Comparison of ENCODE assay signal across 1 cellular context in the genomic region with DNA sequence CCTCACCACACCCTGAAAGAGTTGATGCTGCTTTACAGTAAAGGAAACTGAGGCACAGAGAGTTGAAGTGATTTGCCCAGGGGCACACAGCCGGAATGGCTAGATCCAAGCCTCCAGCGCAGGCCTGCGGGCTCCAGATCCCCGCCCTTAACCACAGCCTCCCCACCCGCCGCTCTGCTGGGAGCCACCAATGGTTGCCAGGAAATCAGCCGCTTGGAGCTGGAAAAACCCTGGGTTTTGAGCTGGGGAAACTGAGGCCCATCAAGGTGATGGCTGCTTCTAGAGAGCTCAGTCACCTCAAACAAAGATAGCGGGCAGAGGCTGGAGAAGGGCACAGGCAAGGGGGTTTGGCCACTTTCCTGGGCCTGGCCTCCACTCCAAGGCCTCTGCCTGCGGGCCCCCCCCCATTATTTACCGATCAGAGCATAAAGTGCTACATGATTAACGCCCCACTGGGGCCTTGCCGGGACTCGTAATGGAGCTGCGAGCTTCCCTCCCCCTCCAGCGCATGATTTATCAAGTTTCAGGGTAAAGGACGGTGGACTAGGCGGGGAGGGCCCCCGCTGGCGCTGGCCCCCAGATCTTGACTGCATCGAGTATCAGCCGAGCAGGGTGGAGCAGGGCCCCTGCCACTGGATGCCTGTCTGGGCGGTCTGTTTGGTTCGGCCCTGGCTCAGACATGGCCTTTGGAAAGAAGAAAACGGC.
TF ChIP-seq lines count a peak whose summit lies in the region.

No MANE protein-coding gene starts in this region.

TF ChIP-seq in K562, 482 proteins besides CTCF, POLR2A, EP300 and RAD21 (continued from another document):
- TF ChIP-seq ZNF407 (IDR thresholded peaks at IDR 0.05; ENCODE audit: low read depth) = peak; percentile 36; the same call in 1 of the 2 replicates
- TF ChIP-seq SMARCA4 (IDR thresholded peaks at IDR 0.05) = 0 out of 2 replicates have a peak, but pooled peaks have one; percentile 8
- TF ChIP-seq EZH2 (IDR thresholded peaks at IDR 0.05; ENCODE audit: borderline replicate concordance, low read depth, low read length) = no peak
- TF ChIP-seq ZNF77 (CRISPR knock-in tag; IDR thresholded peaks at IDR 0.05) = no peak
- peak; percentile 16; the same call in 1 of the 2 replicates for TF ChIP-seq CXXC5 (CRISPR knock-in tag; IDR thresholded peaks at IDR 0.05)
- no peak for TF ChIP-seq MAFF (IDR thresholded peaks at IDR 0.05; ENCODE audit: low read length)
- no peak for TF ChIP-seq ZNF518B (CRISPR knock-in tag; IDR thresholded peaks at IDR 0.05)
- peak; percentile 58 for TF ChIP-seq MEIS2 (IDR thresholded peaks at IDR 0.05; ENCODE audit: partially characterized antibody)
- TF ChIP-seq NCOA2 (IDR thresholded peaks at IDR 0.05; ENCODE audit: partially characterized antibody in 2 of 2) = no peak
- peak; percentile 41 for TF ChIP-seq RBBP5 (IDR thresholded peaks at IDR 0.05; ENCODE audit: borderline replicate concordance, insufficient read depth, low read length, poor library complexity, severe bottlenecking)
- TF ChIP-seq MEF2A (IDR thresholded peaks at IDR 0.05; ENCODE audit: control insufficient read depth, low read depth, low read length) = no peak
- TF ChIP-seq LCOR (CRISPR knock-in tag; IDR thresholded peaks at IDR 0.05) = no peak
- TF ChIP-seq, protein P1, sequence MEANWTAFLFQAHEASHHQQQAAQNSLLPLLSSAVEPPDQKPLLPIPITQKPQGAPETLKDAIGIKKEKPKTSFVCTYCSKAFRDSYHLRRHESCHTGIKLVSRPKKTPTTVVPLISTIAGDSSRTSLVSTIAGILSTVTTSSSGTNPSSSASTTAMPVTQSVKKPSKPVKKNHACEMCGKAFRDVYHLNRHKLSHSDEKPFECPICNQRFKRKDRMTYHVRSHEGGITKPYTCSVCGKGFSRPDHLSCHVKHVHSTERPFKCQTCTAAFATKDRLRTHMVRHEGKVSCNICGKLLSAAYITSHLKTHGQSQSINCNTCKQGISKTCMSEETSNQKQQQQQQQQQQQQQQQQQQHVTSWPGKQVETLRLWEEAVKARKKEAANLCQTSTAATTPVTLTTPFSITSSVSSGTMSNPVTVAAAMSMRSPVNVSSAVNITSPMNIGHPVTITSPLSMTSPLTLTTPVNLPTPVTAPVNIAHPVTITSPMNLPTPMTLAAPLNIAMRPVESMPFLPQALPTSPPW (CRISPR knock-in tag; IDR thresholded peaks at IDR 0.05) = peak; percentile 68
- TF ChIP-seq, protein P2, sequence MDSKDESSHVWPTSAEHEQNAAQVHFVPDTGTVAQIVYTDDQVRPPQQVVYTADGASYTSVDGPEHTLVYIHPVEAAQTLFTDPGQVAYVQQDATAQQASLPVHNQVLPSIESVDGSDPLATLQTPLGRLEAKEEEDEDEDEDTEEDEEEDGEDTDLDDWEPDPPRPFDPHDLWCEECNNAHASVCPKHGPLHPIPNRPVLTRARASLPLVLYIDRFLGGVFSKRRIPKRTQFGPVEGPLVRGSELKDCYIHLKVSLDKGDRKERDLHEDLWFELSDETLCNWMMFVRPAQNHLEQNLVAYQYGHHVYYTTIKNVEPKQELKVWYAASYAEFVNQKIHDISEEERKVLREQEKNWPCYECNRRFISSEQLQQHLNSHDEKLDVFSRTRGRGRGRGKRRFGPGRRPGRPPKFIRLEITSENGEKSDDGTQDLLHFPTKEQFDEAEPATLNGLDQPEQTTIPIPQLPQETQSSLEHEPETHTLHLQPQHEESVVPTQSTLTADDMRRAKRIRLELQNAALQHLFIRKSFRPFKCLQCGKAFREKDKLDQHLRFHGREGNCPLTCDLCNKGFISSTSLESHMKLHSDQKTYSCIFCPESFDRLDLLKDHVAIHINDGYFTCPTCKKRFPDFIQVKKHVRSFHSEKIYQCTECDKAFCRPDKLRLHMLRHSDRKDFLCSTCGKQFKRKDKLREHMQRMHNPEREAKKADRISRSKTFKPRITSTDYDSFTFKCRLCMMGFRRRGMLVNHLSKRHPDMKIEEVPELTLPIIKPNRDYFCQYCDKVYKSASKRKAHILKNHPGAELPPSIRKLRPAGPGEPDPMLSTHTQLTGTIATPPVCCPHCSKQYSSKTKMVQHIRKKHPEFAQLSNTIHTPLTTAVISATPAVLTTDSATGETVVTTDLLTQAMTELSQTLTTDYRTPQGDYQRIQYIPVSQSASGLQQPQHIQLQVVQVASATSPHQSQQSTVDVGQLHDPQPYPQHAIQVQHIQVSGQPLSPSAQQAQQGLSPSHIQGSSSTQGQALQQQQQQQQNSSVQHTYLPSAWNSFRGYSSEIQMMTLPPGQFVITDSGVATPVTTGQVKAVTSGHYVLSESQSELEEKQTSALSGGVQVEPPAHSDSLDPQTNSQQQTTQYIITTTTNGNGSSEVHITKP (IDR thresholded peaks at IDR 0.05; ENCODE audit: partially characterized antibody) = peak; percentile 19
TF ChIP-seq in K562: peak in this region for 17.
